16 cellular contexts compared by ENCODE assay signal in genomic region chr9:89171693-89172092, GRCh38. TPM values are rescaled to one million over a fixed set of nuclear protein-coding genes. Genes with fewer than 3 reads are reported as not detected.
DNase-seq lines count a peak whose midpoint lies in the region; ATAC-seq and TF ChIP-seq lines count a peak whose summit lies in the region.
"Had no signal": no experiment of that assay in that cellular context is flagged by ENCODE, and none has a peak within 500 bp of the region (broad histone marks: within the 10 kb centered on the region; RNA-seq: fewer than 3 reads in every experiment).

No MANE protein-coding gene starts in this region.

- no peak for TF ChIP-seq POLR2A in vagina (IDR thresholded peaks at IDR 0.05)

- H3K9me3 Mint-ChIP-seq in activated CD4-positive, alpha-beta T cell treated with anti-CD3 and anti-CD28 coated beads, Interleukin-2, amount 10 ng/mL, durations not matched to agents 24 days and 14 days: no peaks in the 10 kb centered on the region
- H3K9me3 Mint-ChIP-seq: activated naive CD4-positive, alpha-beta T cell treated with anti-CD3 and anti-CD28 coated beads, Interleukin-2, amount 50 U/mL, for 72 hours had no signal

- no peaks in the 10 kb centered on the region for H3K4me1 Mint-ChIP-seq in activated CD4-positive, alpha-beta T cell treated with anti-CD3 and anti-CD28 coated beads, Interleukin-2, amount 10 ng/mL, durations not matched to agents 24 days and 14 days

- H3K27me3 Mint-ChIP-seq in activated CD4-positive, alpha-beta T cell treated with anti-CD3 and anti-CD28 coated beads, Interleukin-2, amount 10 ng/mL, durations not matched to agents 24 days and 14 days: peaks cover 33% of the 10 kb centered on the region

- H3K27me3 ChIP-seq in foreskin keratinocyte (peaks cover 25% of the 10 kb centered on the region), vagina (no peaks in the 10 kb centered on the region)
- H3K27me3 ChIP-seq: upper lobe of left lung had no signal

- H3K36me3 Mint-ChIP-seq in activated CD4-positive, alpha-beta T cell treated with anti-CD3 and anti-CD28 coated beads, Interleukin-2, amount 10 ng/mL, durations not matched to agents 24 days and 14 days (ENCODE audit: low read depth): no peaks in the 10 kb centered on the region
- H3K36me3 Mint-ChIP-seq: activated naive CD4-positive, alpha-beta T cell treated with anti-CD3 and anti-CD28 coated beads, Interleukin-2, amount 50 U/mL, for 72 hours had no signal

- H3K9me3 ChIP-seq in vagina: no peaks in the 10 kb centered on the region
- H3K9me3 ChIP-seq: upper lobe of left lung had no signal

- TF ChIP-seq CTCF in foreskin keratinocyte (conservative IDR thresholded peaks at IDR 0.05): peak; percentile 33
- TF ChIP-seq CTCF in vagina (IDR thresholded peaks at IDR 0.05): no peak

- H3K4me3 ChIP-seq in vagina: no peak overlapping the region
- H3K4me3 ChIP-seq: upper lobe of left lung had no signal

- no peak overlapping the region for H3K4me3 Mint-ChIP-seq in activated CD4-positive, alpha-beta T cell treated with anti-CD3 and anti-CD28 coated beads, Interleukin-2, amount 10 ng/mL, durations not matched to agents 24 days and 14 days

- ATAC-seq in foreskin keratinocyte: no peak
- ATAC-seq: activated naive CD4-positive, alpha-beta T cell treated with anti-CD3 and anti-CD28 coated beads, Interleukin-2, amount 50 U/mL, for 72 hours had no signal

- no peak overlapping the region for H3K27ac Mint-ChIP-seq in activated CD4-positive, alpha-beta T cell treated with anti-CD3 and anti-CD28 coated beads, Interleukin-2, amount 10 ng/mL, durations not matched to agents 24 days and 14 days
- H3K27ac Mint-ChIP-seq: activated naive CD4-positive, alpha-beta T cell treated with anti-CD3 and anti-CD28 coated beads, Interleukin-2, amount 50 U/mL, for 72 hours; progenitor cell of endocrine pancreas had no signal

- H3K27ac ChIP-seq in foreskin keratinocyte: no peak overlapping the region
- H3K27ac ChIP-seq in vagina: peak overlapping the region; percentile 69

- H3K4me1 ChIP-seq in foreskin keratinocyte: no peaks in the 10 kb centered on the region
- H3K4me1 ChIP-seq in vagina: peaks cover 52% of the 10 kb centered on the region

- peak; percentile 41 for DNase-seq in activated CD4-positive, alpha-beta T cell treated with anti-CD3 and anti-CD28 coated beads, Interleukin-2, amount 10 ng/mL, durations not matched to agents 24 days and 14 days
- no peak for DNase-seq in activated CD4-positive, alpha-beta T cell treated with anti-CD3 and anti-CD28 coated beads, Interleukin-2, amount 50 U/mL, for 48 hours
- DNase-seq in RPMI8226: peak; percentile 31
- DNase-seq in foreskin keratinocyte: no peak
- no peak for DNase-seq in vagina (ENCODE audit: extremely low spot score in 2 of 2)
- DNase-seq in islet precursor cell: no peak
- no peak for DNase-seq in NCI-H2029 treated with DMSO at 0.1 percent for 48 hours (lab: John Stamatoyannopoulos, UW)
- no peak for DNase-seq in NOMO-1 treated with DMSO at 0.1 percent for 48 hours (lab: John Stamatoyannopoulos, UW; ENCODE audit: unreplicated experiment)
- DNase-seq: activated CD8-positive, alpha-beta memory T cell treated with anti-CD3 and anti-CD28 coated beads, Interleukin-2, amount 50 U/mL, for 48 hours; cerebellar nuclear complex; DMS79 treated with DMSO at 0.1 percent for 48 hours; MV-4-11; NCI-H524; upper lobe of left lung had no signal

- H3K36me3 ChIP-seq in vagina: no peaks in the 10 kb centered on the region
- H3K36me3 ChIP-seq: upper lobe of left lung had no signal

- intact Hi-C loops in activated CD4-positive, alpha-beta T cell treated with anti-CD3 and anti-CD28 coated beads, Interleukin-2, amount 10 ng/mL, durations not matched to agents 24 days and 14 days (cut with micrococcal nuclease): no loop called here
- intact Hi-C loops in vagina (cut with DNase I): loop anchor here (10.0 kb wide), 2 partner anchors 97 to 147 kb away; no protein-coding TSS in a partner anchor

RNA-seq across cellular contexts. Expression of gene SHC3, which starts 6.9 kb away (rescaled TPM):
- total RNA-seq in activated CD4-positive, alpha-beta T cell treated with anti-CD3 and anti-CD28 coated beads, Interleukin-2, amount 10 ng/mL, durations not matched to agents 24 days and 14 days: not detected in 2 replicates
- total RNA-seq in foreskin keratinocyte (under 0.01 and 0.07 TPM in 2 replicates), vagina (6.1 TPM)
- polyA plus RNA-seq in foreskin keratinocyte: 0.01 and 0.07 TPM in 2 replicates

Comparison
In these comparisons a context has a peak if more than half of its experiments do, and no peak if none do; other contexts are left out.
1. DNase-seq: peak in activated CD4-positive, alpha-beta T cell treated with anti-CD3 and anti-CD28 coated beads, Interleukin-2, amount 10 ng/mL, durations not matched to agents 24 days and 14 days (single experiment) and RPMI8226 (single experiment); none in activated CD4-positive, alpha-beta T cell treated with anti-CD3 and anti-CD28 coated beads, Interleukin-2, amount 50 U/mL, for 48 hours (0 of 2), foreskin keratinocyte (0 of 2), vagina (0 of 2), islet precursor cell (single experiment), NCI-H2029 treated with DMSO at 0.1 percent for 48 hours (single experiment) and NOMO-1 treated with DMSO at 0.1 percent for 48 hours (single experiment).